Comparison of ENCODE assay signal across 16 cellular contexts in the genomic region with DNA sequence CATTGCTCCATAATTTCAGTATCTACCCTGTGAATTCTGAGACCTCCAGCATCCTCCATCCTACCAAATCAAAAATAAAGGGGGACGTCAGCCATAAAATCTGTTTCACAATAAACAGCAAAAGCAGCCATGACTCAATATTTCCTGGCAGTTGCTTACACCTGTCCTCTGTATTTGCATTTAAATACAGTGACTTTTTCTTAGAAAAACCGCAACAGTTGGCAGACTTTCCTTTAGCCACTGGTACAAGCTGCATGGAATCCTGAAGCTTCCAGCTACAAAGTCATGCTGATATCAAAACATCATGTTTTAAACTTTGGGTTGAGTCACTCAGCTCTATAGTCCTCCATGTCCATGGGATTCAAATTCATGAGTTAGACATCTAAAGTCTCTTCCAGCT.
A peak's percentile ranks its signal among the peaks of the same experiment; 100 is the strongest.
DNase-seq lines count a peak whose midpoint lies in the region; ATAC-seq and FAIRE-seq lines count a peak whose summit lies in the region.
"Had no signal": no experiment of that assay in that cellular context is flagged by ENCODE, and none has a peak within 500 bp of the region (broad histone marks: within the 10 kb centered on the region; RNA-seq: fewer than 3 reads in every experiment).

No MANE protein-coding gene starts in this region.

- ATAC-seq in stimulated activated naive CD8-positive, alpha-beta T cell treated with anti-CD3 and anti-CD28 coated beads, Interleukin-15, amount 100 ng/mL, for 72 hours = no peak
- no peak for ATAC-seq in stimulated activated naive CD8-positive, alpha-beta T cell treated with anti-CD3 and anti-CD28 coated beads, Interleukin-15, Interleukin-2, amounts not matched to agents 100 U/mL and 50 U/mL, for 24 hours
- ATAC-seq: pancreas; stimulated activated naive B cell treated with anti-CD40 and anti-IgM and Interleukin-4, amounts not matched to agents 10 μg/mL and 1 μg/mL and 100 μg/mL, for 72 hours had no signal

- no peak for FAIRE-seq in urothelium cell line (lab: Jason Lieb, UNC)
- FAIRE-seq: pancreas had no signal

- DNase-seq in stimulated activated naive CD8-positive, alpha-beta T cell treated with anti-CD3 and anti-CD28 coated beads, Interleukin-15, amount 100 ng/mL, for 72 hours = no peak
- no peak for DNase-seq in stimulated activated naive CD8-positive, alpha-beta T cell treated with anti-CD3 and anti-CD28 coated beads, Interleukin-15, Interleukin-2, amounts not matched to agents 100 U/mL and 50 U/mL, for 24 hours
- DNase-seq in NCI-H748 treated with DMSO at 0.1 percent for 48 hours (lab: John Stamatoyannopoulos, UW) = peak; percentile 39
- peak; percentile 59 for DNase-seq in epithelial cell of prostate (ENCODE audit: low read depth, low spot score)
- peak; percentile 67 for DNase-seq in urothelium cell line (ENCODE audit: low spot score)
- DNase-seq in NCI-H524 (lab: John Stamatoyannopoulos, UW) = no peak
- DNase-seq in caudate nucleus (lab: John Stamatoyannopoulos, UW) = no peak
- DNase-seq in MV-4-11 (lab: John Stamatoyannopoulos, UW) = no peak
- DNase-seq: activated gamma-delta T cell treated with Interleukin-2 at 50 U/mL for 16 hours; BE2C; Kasumi-1; NCI-H446 treated with DMSO at 0.1 percent for 48 hours; pancreas; SK-N-SH; stimulated activated naive B cell treated with anti-CD40 and anti-IgM and Interleukin-4, amounts not matched to agents 10 μg/mL and 1 μg/mL and 100 μg/mL, for 72 hours had no signal

- no peak overlapping the region for H3K4me3 Mint-ChIP-seq in stimulated activated naive CD8-positive, alpha-beta T cell treated with anti-CD3 and anti-CD28 coated beads, Interleukin-15, amount 100 ng/mL, for 72 hours
- H3K4me3 Mint-ChIP-seq: stimulated activated naive B cell treated with anti-CD40 and anti-IgM and Interleukin-4, amounts not matched to agents 10 μg/mL and 1 μg/mL and 100 μg/mL, for 72 hours had no signal

- no peaks in the 10 kb centered on the region for H3K27me3 Mint-ChIP-seq in stimulated activated naive CD8-positive, alpha-beta T cell treated with anti-CD3 and anti-CD28 coated beads, Interleukin-15, amount 100 ng/mL, for 72 hours

- H3K27ac Mint-ChIP-seq in stimulated activated naive CD8-positive, alpha-beta T cell treated with anti-CD3 and anti-CD28 coated beads, Interleukin-15, amount 100 ng/mL, for 72 hours = peak overlapping the region; percentile 13 to 66
- H3K27ac Mint-ChIP-seq: stimulated activated naive B cell treated with anti-CD40 and anti-IgM and Interleukin-4, amounts not matched to agents 10 μg/mL and 1 μg/mL and 100 μg/mL, for 72 hours had no signal

- H3K27ac ChIP-seq in epithelial cell of prostate (no peak overlapping the region), caudate nucleus (ENCODE audit: low read depth, low read length) (no peak overlapping the region)
- H3K27ac ChIP-seq: hepatocyte, pancreas had no signal

- H3K4me1 Mint-ChIP-seq in stimulated activated naive CD8-positive, alpha-beta T cell treated with anti-CD3 and anti-CD28 coated beads, Interleukin-15, amount 100 ng/mL, for 72 hours = peaks cover 11% of the 10 kb centered on the region
- H3K4me1 Mint-ChIP-seq: stimulated activated naive B cell treated with anti-CD40 and anti-IgM and Interleukin-4, amounts not matched to agents 10 μg/mL and 1 μg/mL and 100 μg/mL, for 72 hours had no signal

- peaks cover 12 to 17% of the 10 kb centered on the region in 2 donors for H3K9me3 Mint-ChIP-seq in stimulated activated naive CD8-positive, alpha-beta T cell treated with anti-CD3 and anti-CD28 coated beads, Interleukin-15, amount 100 ng/mL, for 72 hours

Comparison
In these comparisons a context has a peak if more than half of its experiments do, and no peak if none do; other contexts are left out.
1. DNase-seq: peak in NCI-H748 treated with DMSO at 0.1 percent for 48 hours (single experiment), epithelial cell of prostate (single experiment) and urothelium cell line (single experiment); none in stimulated activated naive CD8-positive, alpha-beta T cell treated with anti-CD3 and anti-CD28 coated beads, Interleukin-15, amount 100 ng/mL, for 72 hours (0 of 2), stimulated activated naive CD8-positive, alpha-beta T cell treated with anti-CD3 and anti-CD28 coated beads, Interleukin-15, Interleukin-2, amounts not matched to agents 100 U/mL and 50 U/mL, for 24 hours (single experiment), NCI-H524 (0 of 2), caudate nucleus (0 of 61) and MV-4-11 (single experiment).